Comparison of ENCODE assay signal across 21 cellular contexts in the genomic region with DNA sequence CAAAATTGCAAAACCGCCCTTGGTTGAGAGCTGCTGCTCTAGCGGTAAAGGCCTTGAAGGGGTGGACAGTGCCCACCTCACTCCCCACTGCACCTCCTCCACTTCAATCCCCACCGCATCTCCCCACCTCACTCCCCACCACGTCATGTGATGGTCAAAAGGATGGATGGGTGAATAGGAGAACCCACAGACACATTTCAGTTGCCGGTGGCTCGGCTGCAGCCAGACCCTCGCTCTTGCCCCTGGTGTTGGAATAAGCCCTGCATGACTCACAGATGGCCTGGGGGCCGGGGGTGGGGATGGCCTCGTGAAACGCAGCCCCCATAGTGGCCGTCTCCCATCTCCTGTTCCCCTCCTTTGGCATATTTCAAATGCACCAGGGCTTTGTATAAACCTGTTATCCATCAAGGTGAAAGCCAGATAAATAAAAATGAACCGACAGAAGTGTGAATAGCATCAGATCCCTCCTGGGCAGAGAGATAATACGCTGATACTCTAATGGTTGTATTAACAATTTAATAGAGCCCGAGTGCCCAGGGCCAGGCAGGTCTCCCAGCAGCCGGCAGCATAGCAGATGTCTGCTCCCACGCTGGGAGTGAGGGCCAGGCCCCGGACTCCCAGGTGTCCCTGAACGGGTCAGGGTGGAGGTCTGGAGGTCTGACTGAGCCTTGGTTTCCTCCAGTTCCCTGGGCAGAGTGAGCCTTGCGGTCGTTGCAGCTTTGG.
DNase-seq lines count a peak whose midpoint lies in the region; ATAC-seq, FAIRE-seq and TF ChIP-seq lines count a peak whose summit lies in the region.
"Had no signal": no experiment of that assay in that cellular context is flagged by ENCODE, and none has a peak within 500 bp of the region (broad histone marks: within the 10 kb centered on the region; RNA-seq: fewer than 3 reads in every experiment).

No MANE protein-coding gene starts in this region.

- H3K9me3 Mint-ChIP-seq in astrocyte (ENCODE audit: unreplicated experiment) (no peaks in the 10 kb centered on the region), glutamatergic neuron (ENCODE audit: unreplicated experiment) (peaks cover 16% of the 10 kb centered on the region)
- H3K9me3 Mint-ChIP-seq in stimulated activated effector memory CD8-positive, alpha-beta T cell treated with anti-CD3 and anti-CD28 coated beads, Interleukin-12 subunit alpha, Interleukin-12 subunit beta, amount 100 ng/mL, for 72 hours: no peaks in the 10 kb centered on the region
- H3K9me3 Mint-ChIP-seq: CD8-positive, alpha-beta T cell had no signal

- no peaks in the 10 kb centered on the region for H3K79me2 ChIP-seq in astrocyte (ENCODE audit: insufficient read depth, low read length)

- H3K4me1 ChIP-seq in astrocyte (ENCODE audit: insufficient read depth, low read length): no peaks in the 10 kb centered on the region
- no peaks in the 10 kb centered on the region for H3K4me1 ChIP-seq in mesenchymal stem cell (ENCODE audit: control insufficient read depth, insufficient read depth, low read depth, low read length)
- H3K4me1 ChIP-seq: HAP-1 had no signal

- no peak overlapping the region for H4K91ac ChIP-seq in mesenchymal stem cell (ENCODE audit: low read length)

- H2AK5ac ChIP-seq in mesenchymal stem cell (ENCODE audit: low read length, severe bottlenecking): no peak overlapping the region

- peak overlapping the region; percentile 16 for H3K27ac Mint-ChIP-seq in astrocyte (ENCODE audit: unreplicated experiment)
- H3K27ac Mint-ChIP-seq in glutamatergic neuron (ENCODE audit: unreplicated experiment): peak overlapping the region; percentile 48
- no peak overlapping the region for H3K27ac Mint-ChIP-seq in stimulated activated effector memory CD8-positive, alpha-beta T cell treated with anti-CD3 and anti-CD28 coated beads, Interleukin-12 subunit alpha, Interleukin-12 subunit beta, amount 100 ng/mL, for 72 hours
- H3K27ac Mint-ChIP-seq: CD4-positive, CD25-positive, alpha-beta regulatory T cell; CD8-positive, alpha-beta T cell; HFFc6 had no signal

- H3K27me3 Mint-ChIP-seq in astrocyte (ENCODE audit: low read depth, unreplicated experiment) (peaks cover 40% of the 10 kb centered on the region), glutamatergic neuron (ENCODE audit: unreplicated experiment) (peaks cover 2% of the 10 kb centered on the region)

- no peak overlapping the region for H3K4ac ChIP-seq in mesenchymal stem cell (ENCODE audit: low read depth in 1 of 2, low read length in 2 of 2)

- WGBS in mesenchymal stem cell: 80% methylated on average over 19 of the region's 20 CpGs

- FAIRE-seq in astrocyte (lab: Jason Lieb, UNC): no peak
- FAIRE-seq: GM12891, GM18507, H54 had no signal

- H2BK12ac ChIP-seq in mesenchymal stem cell (ENCODE audit: low read length in 2 of 2): no peak overlapping the region

- H4K20me1 ChIP-seq in astrocyte (ENCODE audit: insufficient read depth, low read length): no peaks in the 10 kb centered on the region

- H3K9ac ChIP-seq in astrocyte (ENCODE audit: low read length) (no peak overlapping the region), mesenchymal stem cell (ENCODE audit: low read length) (no peak overlapping the region)

- H2BK15ac ChIP-seq in mesenchymal stem cell (ENCODE audit: low read depth, poor library complexity, severe bottlenecking): no peak overlapping the region

- H3K27ac ChIP-seq in astrocyte (ENCODE audit: low read depth, low read length): no peak overlapping the region
- H3K27ac ChIP-seq in mesenchymal stem cell (ENCODE audit: low read length, poor library complexity, severe bottlenecking): no peak overlapping the region
- H3K27ac ChIP-seq: C4-2B had no signal

- TF ChIP-seq CTCF in astrocyte (IDR thresholded peaks at IDR 0.05; ENCODE audit: insufficient read depth, low read depth, low read length) (no peak), glutamatergic neuron (IDR thresholded peaks at IDR 0.05; ENCODE audit: partially characterized antibody, unreplicated experiment) (no peak)

- H3K18ac ChIP-seq in mesenchymal stem cell (ENCODE audit: low read depth in 1 of 2, low read length in 2 of 2): no peak overlapping the region

- H3K4me3 ChIP-seq in astrocyte (ENCODE audit: insufficient read depth, low read depth, low read length) (no peak overlapping the region), mesenchymal stem cell (ENCODE audit: insufficient read depth in 1 of 2, low read depth in 1 of 2, low read length in 2 of 2) (no peak overlapping the region)
- H3K4me3 ChIP-seq: HAP-1 had no signal

- no peak overlapping the region for H2BK5ac ChIP-seq in mesenchymal stem cell (ENCODE audit: low read depth, low read length, poor library complexity, severe bottlenecking)

- H3K27me3 ChIP-seq in astrocyte (ENCODE audit: insufficient read depth, low read length) (no peaks in the 10 kb centered on the region), mesenchymal stem cell (ENCODE audit: control insufficient read depth in 1 of 2, insufficient read depth in 1 of 2, low read length in 2 of 2) (no peaks in the 10 kb centered on the region)

- H3K23ac ChIP-seq in mesenchymal stem cell (ENCODE audit: low read length in 2 of 2): no peak overlapping the region

- H3K36me3 Mint-ChIP-seq in astrocyte (ENCODE audit: low read depth, unreplicated experiment) (no peaks in the 10 kb centered on the region), glutamatergic neuron (ENCODE audit: unreplicated experiment) (peaks cover 3% of the 10 kb centered on the region)
- no peaks in the 10 kb centered on the region for H3K36me3 Mint-ChIP-seq in stimulated activated effector memory CD8-positive, alpha-beta T cell treated with anti-CD3 and anti-CD28 coated beads, Interleukin-12 subunit alpha, Interleukin-12 subunit beta, amount 100 ng/mL, for 72 hours
- H3K36me3 Mint-ChIP-seq: CD4-positive, CD25-positive, alpha-beta regulatory T cell; CD8-positive, alpha-beta T cell had no signal

- peaks cover 3% of the 10 kb centered on the region for H3K9me3 ChIP-seq in astrocyte (ENCODE audit: insufficient read depth, low read depth, low read length)
- no peaks in the 10 kb centered on the region for H3K9me3 ChIP-seq in mesenchymal stem cell (ENCODE audit: control insufficient read depth, low read length)
- H3K9me3 ChIP-seq: Caco-2, HAP-1 had no signal

- H3K4me1 Mint-ChIP-seq in astrocyte (ENCODE audit: low read depth, unreplicated experiment): no peaks in the 10 kb centered on the region
- H3K4me1 Mint-ChIP-seq in glutamatergic neuron (ENCODE audit: low read depth, unreplicated experiment): no peaks in the 10 kb centered on the region
- no peaks in the 10 kb centered on the region for H3K4me1 Mint-ChIP-seq in stimulated activated effector memory CD8-positive, alpha-beta T cell treated with anti-CD3 and anti-CD28 coated beads, Interleukin-12 subunit alpha, Interleukin-12 subunit beta, amount 100 ng/mL, for 72 hours
- H3K4me1 Mint-ChIP-seq: CD4-positive, CD25-positive, alpha-beta regulatory T cell had no signal

- no peaks in the 10 kb centered on the region for H3K36me3 ChIP-seq in astrocyte (ENCODE audit: insufficient read depth, low read length)
- no peaks in the 10 kb centered on the region for H3K36me3 ChIP-seq in mesenchymal stem cell (ENCODE audit: control insufficient read depth in 1 of 2, insufficient read depth in 2 of 2, low read depth in 1 of 2, low read length in 2 of 2)
- H3K36me3 ChIP-seq: HAP-1 had no signal

- H3K14ac ChIP-seq in mesenchymal stem cell (ENCODE audit: low read length in 2 of 2): no peak overlapping the region

- no peak overlapping the region for H4K8ac ChIP-seq in mesenchymal stem cell (ENCODE audit: low read length)

- ATAC-seq in stimulated activated effector memory CD8-positive, alpha-beta T cell treated with anti-CD3 and anti-CD28 coated beads, Interleukin-12 subunit alpha, Interleukin-12 subunit beta, amount 100 ng/mL, for 72 hours: peak; percentile 24
- ATAC-seq: CD8-positive, alpha-beta T cell had no signal

- H2BK120ac ChIP-seq in mesenchymal stem cell (ENCODE audit: low read depth, low read length): no peak overlapping the region

- H2AFZ ChIP-seq in astrocyte (ENCODE audit: low read depth, low read length) (no peak overlapping the region), mesenchymal stem cell (ENCODE audit: low read depth, low read length) (no peak overlapping the region)

- H3K4me2 ChIP-seq in astrocyte (ENCODE audit: low read length): no peak overlapping the region
- H3K4me2 ChIP-seq in mesenchymal stem cell (ENCODE audit: low read length, poor library complexity, severe bottlenecking): no peak overlapping the region

- H3K4me3 Mint-ChIP-seq in astrocyte (ENCODE audit: unreplicated experiment): no peak overlapping the region
- H3K4me3 Mint-ChIP-seq in glutamatergic neuron (ENCODE audit: unreplicated experiment): no peak overlapping the region
- no peak overlapping the region for H3K4me3 Mint-ChIP-seq in stimulated activated effector memory CD8-positive, alpha-beta T cell treated with anti-CD3 and anti-CD28 coated beads, Interleukin-12 subunit alpha, Interleukin-12 subunit beta, amount 100 ng/mL, for 72 hours
- H3K4me3 Mint-ChIP-seq: CD4-positive, CD25-positive, alpha-beta regulatory T cell; CD8-positive, alpha-beta T cell; HFFc6 had no signal

- H3K79me1 ChIP-seq in mesenchymal stem cell (replicated peaks; ENCODE audit: low read length, poor library complexity, severe bottlenecking): no peaks in the 10 kb centered on the region

- no peak for DNase-seq in astrocyte (ENCODE audit: low read depth)
- no peak for DNase-seq in glutamatergic neuron
- peak; percentile 37 for DNase-seq in mesenteric fat pad (ENCODE audit: low spot score)
- DNase-seq in stimulated activated effector memory CD8-positive, alpha-beta T cell treated with anti-CD3 and anti-CD28 coated beads, Interleukin-12 subunit alpha, Interleukin-12 subunit beta, amount 100 ng/mL, for 72 hours (ENCODE audit: low spot score in 2 of 2): no peak
- no peak for DNase-seq in DMS79 (lab: John Stamatoyannopoulos, UW)
- no peak for DNase-seq in NCI-H446 (lab: John Stamatoyannopoulos, UW)
- no peak for DNase-seq in activated CD4-positive, alpha-beta T cell treated with anti-CD3 and anti-CD28 coated beads for 4 hours
- no peak for DNase-seq in mesenchymal stem cell
- DNase-seq: Caco-2; CD4-positive, CD25-positive, alpha-beta regulatory T cell; CD8-positive, alpha-beta T cell; DMS153; DMS79 treated with DMSO at 0.1 percent for 48 hours; GF-D8; GOT3; HFFc6 had no signal
